Comparison of ENCODE assay signal across 16 cellular contexts in the genomic region with DNA sequence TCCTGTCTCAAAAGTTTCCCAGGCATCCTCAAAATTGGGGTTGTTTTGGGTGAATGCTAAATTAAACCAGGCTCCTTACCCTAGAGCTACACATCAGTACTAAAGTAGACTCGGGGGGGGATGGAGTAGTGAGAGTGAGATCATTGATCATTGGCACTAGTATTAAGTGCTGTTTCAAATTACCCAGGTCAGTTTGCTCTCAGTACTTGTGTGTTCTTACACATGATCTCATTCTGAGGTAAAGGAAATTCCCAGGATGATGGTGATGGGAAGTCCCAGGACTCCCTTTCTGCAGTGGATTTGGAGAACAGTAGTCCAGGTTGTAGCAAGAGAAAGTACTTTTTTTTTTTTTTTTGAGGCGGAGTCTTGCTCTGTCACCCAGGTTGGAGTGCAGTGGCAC. TPM values are rescaled to one million over a fixed set of nuclear protein-coding genes. Genes with fewer than 3 reads are reported as not detected.
DNase-seq lines count a peak whose midpoint lies in the region; ATAC-seq and TF ChIP-seq lines count a peak whose summit lies in the region.
"Had no signal": no experiment of that assay in that cellular context is flagged by ENCODE, and none has a peak within 500 bp of the region (broad histone marks: within the 10 kb centered on the region; RNA-seq: fewer than 3 reads in every experiment).

No MANE protein-coding gene starts in this region.

- H3K9ac ChIP-seq in PC-3 (ENCODE audit: low read length): no peak overlapping the region

- POLR2A ChIA-PET in PC-3 (lab: Charles Lee; ENCODE audit: unreplicated experiment): no interaction called here
- POLR2A ChIA-PET in CD4-positive, alpha-beta memory T cell (lab: Charles Lee; ENCODE audit: partially characterized antibody): interaction anchor here (0.6 to 4.8 kb wide), 3 partner anchors 12 to 150 kb away, joined by 3 to 43 read pairs (median 3); a partner anchor contains a TSS

- intact Hi-C loops in PC-3 (cut with micrococcal nuclease): no loop called here
- intact Hi-C loops in CD4-positive, alpha-beta memory T cell (cut with micrococcal nuclease): no loop called here

- H3K4me1 Mint-ChIP-seq in CD4-positive, alpha-beta memory T cell: peaks cover 36 to 65% (median 49%) of the 10 kb centered on the region in 4 donors

- no peaks in the 10 kb centered on the region for H3K9me3 Mint-ChIP-seq in CD4-positive, alpha-beta memory T cell
- H3K9me3 Mint-ChIP-seq: activated naive CD8-positive, alpha-beta T cell treated with anti-CD3 and anti-CD28 coated beads, Interleukin-2, amount 10 ng/mL, durations not matched to agents 7 days and 5 days; GM23338; T-helper 2 cell treated with Interferon-gamma antibody and Interleukin-4, amounts not matched to agents 5 μg/mL and 100 μg/mL, for 36 hours had no signal

- H3K27me3 ChIP-seq in PC-3 (ENCODE audit: low read length): no peaks in the 10 kb centered on the region
- no peaks in the 10 kb centered on the region for H3K27me3 ChIP-seq in CD4-positive, alpha-beta memory T cell (ENCODE audit: insufficient read depth, low read length)
- H3K27me3 ChIP-seq: gastrocnemius medialis, MG63, stomach had no signal

- H3K27ac Mint-ChIP-seq in CD4-positive, alpha-beta memory T cell: peak overlapping the region in 2 of 7 donors; percentile 8 to 54
- H3K27ac Mint-ChIP-seq: activated naive CD8-positive, alpha-beta T cell treated with anti-CD3 and anti-CD28 coated beads, Interleukin-2, amount 10 ng/mL, durations not matched to agents 7 days and 5 days; GM23338; T-helper 2 cell treated with Interferon-gamma antibody and Interleukin-4, amounts not matched to agents 5 μg/mL and 100 μg/mL, for 36 hours had no signal

- H3K36me3 ChIP-seq in PC-3 (ENCODE audit: low read depth, low read length): peaks cover 60% of the 10 kb centered on the region
- peaks cover 35% of the 10 kb centered on the region for H3K36me3 ChIP-seq in CD4-positive, alpha-beta memory T cell (ENCODE audit: insufficient read depth, low read length)

- H3K4me2 ChIP-seq in PC-3 (ENCODE audit: low read length): no peak overlapping the region
- H3K4me2 ChIP-seq: GM23338, PC-9 had no signal

- DNase-seq in AG10803 (ENCODE audit: low read depth): peak; percentile 12
- DNase-seq in PC-3: no peak
- DNase-seq in effector CD4-positive, alpha-beta T cell: no peak
- no peak for DNase-seq in CD4-positive, alpha-beta memory T cell
- DNase-seq in SIG-M5 treated with dmso at 0.1 percent for 504 hours (lab: John Stamatoyannopoulos, UW; ENCODE audit: unreplicated experiment): no peak
- DNase-seq: activated naive CD8-positive, alpha-beta T cell treated with anti-CD3 and anti-CD28 coated beads, Interleukin-2, amount 10 ng/mL, durations not matched to agents 7 days and 5 days; cortex of kidney; gastrocnemius medialis; MG63; PC-9; retina; stimulated activated CD4-positive, alpha-beta T cell treated with anti-CD3 and anti-CD28 coated beads, Interleukin-2, amount 100 ng/mL, for 48 hours; stomach had no signal

- peaks cover 86% of the 10 kb centered on the region for H3K79me2 ChIP-seq in PC-3 (ENCODE audit: low read length)

- no peak overlapping the region for H3K4me3 ChIP-seq in AG10803 (ENCODE audit: low read length)
- no peak overlapping the region for H3K4me3 ChIP-seq in PC-3 (ENCODE audit: low read length)
- no peak overlapping the region for H3K4me3 ChIP-seq in CD4-positive, alpha-beta memory T cell (ENCODE audit: low read length in 2 of 2)
- H3K4me3 ChIP-seq: gastrocnemius medialis, GM23338, MG63, PC-9, stomach had no signal

- no peak overlapping the region for H3K4me3 Mint-ChIP-seq in CD4-positive, alpha-beta memory T cell
- H3K4me3 Mint-ChIP-seq: activated naive CD8-positive, alpha-beta T cell treated with anti-CD3 and anti-CD28 coated beads, Interleukin-2, amount 10 ng/mL, durations not matched to agents 7 days and 5 days; GM23338; T-helper 2 cell treated with Interferon-gamma antibody and Interleukin-4, amounts not matched to agents 5 μg/mL and 100 μg/mL, for 36 hours had no signal

- H3K36me3 Mint-ChIP-seq in CD4-positive, alpha-beta memory T cell: peaks cover 30 to 66% of the 10 kb centered on the region in 2 donors

- no peaks in the 10 kb centered on the region for H3K9me2 ChIP-seq in PC-3 (replicated peaks; ENCODE audit: low read length)

- no TSS peak for BruUV-seq in PC-3 (replicated peaks; lab: Mats Ljungman, UMichigan)

- CTCF ChIA-PET in PC-3 (lab: Charles Lee): no interaction called here
- CTCF ChIA-PET in CD4-positive, alpha-beta memory T cell (lab: Charles Lee; ENCODE audit: partially characterized antibody): no interaction called here

- peaks cover 49% of the 10 kb centered on the region for H4K20me1 ChIP-seq in PC-3 (ENCODE audit: low read length)

- no peak overlapping the region for H2AFZ ChIP-seq in PC-3 (ENCODE audit: low read length)
- H2AFZ ChIP-seq: GM23338, PC-9 had no signal

- TF ChIP-seq CTCF in AG10803 (conservative IDR thresholded peaks at IDR 0.05; ENCODE audit: low read length) (no peak), PC-3 (conservative IDR thresholded peaks at IDR 0.05; ENCODE audit: low read depth, low read length) (no peak)

- no peaks in the 10 kb centered on the region for H3K9me3 ChIP-seq in PC-3 (ENCODE audit: low read length)
- no peaks in the 10 kb centered on the region for H3K9me3 ChIP-seq in CD4-positive, alpha-beta memory T cell (ENCODE audit: control insufficient read depth in 1 of 2, low read length in 2 of 2)
- H3K9me3 ChIP-seq: gastrocnemius medialis, MG63, stomach had no signal

- ATAC-seq in PC-3 (0 out of 2 replicates have a peak, but pooled peaks have one; percentile 8), esophagus mucosa (peak; percentile 11)
- ATAC-seq: gastrocnemius medialis, GM23338 had no signal

- H3K4me1 ChIP-seq in PC-3 (ENCODE audit: insufficient read depth, low read length): no peaks in the 10 kb centered on the region
- peaks cover 31% of the 10 kb centered on the region for H3K4me1 ChIP-seq in CD4-positive, alpha-beta memory T cell (ENCODE audit: insufficient read depth, low read length)

- no peaks in the 10 kb centered on the region for H3K27me3 Mint-ChIP-seq in CD4-positive, alpha-beta memory T cell
- H3K27me3 Mint-ChIP-seq: activated naive CD8-positive, alpha-beta T cell treated with anti-CD3 and anti-CD28 coated beads, Interleukin-2, amount 10 ng/mL, durations not matched to agents 7 days and 5 days had no signal

- H3F3A ChIP-seq in PC-3 (ENCODE audit: low read length, unreplicated experiment): peaks cover 6% of the 10 kb centered on the region

- H3K27ac ChIP-seq in PC-3 (ENCODE audit: low read length): no peak overlapping the region
- no peak overlapping the region for H3K27ac ChIP-seq in CD4-positive, alpha-beta memory T cell (ENCODE audit: low read depth, low read length)
- H3K27ac ChIP-seq: gastrocnemius medialis, PC-9, stomach had no signal

RNA-seq across cellular contexts. Expression of a gene that starts 12.5 kb away (rescaled TPM):
- total RNA-seq in PC-3 (2014; rRNA removed) (152 and 164 TPM in 2 replicates), esophagus mucosa (84.7 TPM)
- 100 to 1,000 TPM; 183 to 189 TPM for total RNA-seq in CD4-positive, alpha-beta memory T cell
- polyA plus RNA-seq in CD4-positive, alpha-beta memory T cell: 100 to 1,000 TPM; 213 to 231 TPM

RNA-seq across cellular contexts. Expression of a gene that starts 26.7 kb away (rescaled TPM):
- total RNA-seq in PC-3 (2014; rRNA removed): 31.4 and 40.2 TPM in 2 replicates
- total RNA-seq in esophagus mucosa: 10.2 TPM
- total RNA-seq in CD4-positive, alpha-beta memory T cell: 10 to 100 TPM; 26.6 to 26.9 TPM
- 10 to 100 TPM in 1 of 2 donors, 1 to 10 TPM in 1; 6.3 to 15.4 TPM for polyA plus RNA-seq in CD4-positive, alpha-beta memory T cell

RNA-seq across cellular contexts. Expression of a gene that starts 34.6 kb away (rescaled TPM):
- total RNA-seq in PC-3 (2014; rRNA removed) (79.3 and 119 TPM in 2 replicates), esophagus mucosa (36.8 TPM)
- total RNA-seq in CD4-positive, alpha-beta memory T cell: 100 to 1,000 TPM; 158 to 196 TPM
- polyA plus RNA-seq in CD4-positive, alpha-beta memory T cell: 10 to 100 TPM; 66.2 to 78.2 TPM

RNA-seq across cellular contexts. Expression of a gene that starts 58.0 kb away (rescaled TPM):
- 43.8 and 56.8 TPM in 2 replicates for total RNA-seq in PC-3 (2014; rRNA removed)
- total RNA-seq in esophagus mucosa: 20.1 TPM
- total RNA-seq in CD4-positive, alpha-beta memory T cell: 10 to 100 TPM; 61.0 to 61.5 TPM
- 10 to 100 TPM; 36.1 to 38.7 TPM for polyA plus RNA-seq in CD4-positive, alpha-beta memory T cell

RNA-seq across cellular contexts. Expression of a gene that starts 58.1 kb away (rescaled TPM):
- total RNA-seq in PC-3 (2014; rRNA removed): 0.69 TPM in 1 of 2 replicates, not detected in the other
- total RNA-seq in esophagus mucosa: 0.16 TPM
- not detected for total RNA-seq in CD4-positive, alpha-beta memory T cell
- under 1 TPM in 1 of 2 donors, not detected in 1; 0.34 TPM for polyA plus RNA-seq in CD4-positive, alpha-beta memory T cell
